31 cellular contexts compared by ENCODE assay signal in the genomic region with DNA sequence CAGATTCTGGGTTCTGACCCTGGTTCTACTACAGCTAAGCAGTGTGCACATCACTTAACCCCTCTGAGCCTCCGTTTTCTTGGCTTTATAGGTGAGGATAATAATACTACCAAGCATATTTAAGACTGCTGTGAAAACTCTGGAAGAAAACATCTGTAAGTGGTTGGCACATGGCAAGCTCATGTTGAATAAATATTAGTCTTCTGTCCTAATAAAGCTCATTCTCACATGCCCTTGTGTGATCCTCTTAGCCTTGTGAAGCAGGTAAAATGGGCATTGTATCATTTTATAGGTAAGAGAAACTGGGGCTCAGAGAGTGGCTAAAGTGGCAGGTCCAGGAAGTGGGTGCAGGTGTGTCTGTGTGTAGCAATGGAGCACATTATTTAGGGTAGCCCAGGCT. TPM values are rescaled to one million over a fixed set of nuclear protein-coding genes. Genes with fewer than 3 reads are reported as not detected.
"Had no signal": no experiment of that assay in that cellular context is flagged by ENCODE, and none has a peak within 500 bp of the region (broad histone marks: within the 10 kb centered on the region; RNA-seq: fewer than 3 reads in every experiment).

No MANE protein-coding gene starts in this region.

- H3K27ac Mint-ChIP-seq: naive B cell; naive thymus-derived CD8-positive, alpha-beta T cell; natural killer cell treated with Interleukin-12 subunit alpha and Interleukin-12 subunit beta and Interleukin-15 and Interleukin-18, amount 100 ng/mL, for 72 hours; neural progenitor cell; progenitor cell of endocrine pancreas; stimulated activated memory B cell treated with anti-CD40 and anti-IgM and Interleukin-4, amounts not matched to agents 10 μg/mL and 1 μg/mL and 100 μg/mL, for 72 hours; type B pancreatic cell had no signal

- H3K4me1 Mint-ChIP-seq: naive B cell; stimulated activated memory B cell treated with anti-CD40 and anti-IgM and Interleukin-4, amounts not matched to agents 10 μg/mL and 1 μg/mL and 100 μg/mL, for 72 hours had no signal

- H3K4me3 ChIP-seq: neural progenitor cell, psoas muscle, right lobe of liver, skin epidermis, smooth muscle cell, spleen, suprapubic skin, testis, tibial artery, transverse colon, upper lobe of right lung, uterus had no signal

- H3K79me2 ChIP-seq: parathyroid adenoma had no signal

- H3K4me2 ChIP-seq: neural progenitor cell had no signal

- H3K4me1 ChIP-seq: suprapubic skin, uterus had no signal

- H3K27me3 ChIP-seq: neural progenitor cell, right lobe of liver, testis, uterus had no signal

- DNase-seq: naive B cell; naive thymus-derived CD8-positive, alpha-beta T cell; occipital lobe; psoas muscle; right cardiac atrium; right lobe of liver; stimulated activated CD4-positive, alpha-beta T cell treated with anti-CD3 and anti-CD28 coated beads, Interleukin-12 subunit alpha, Interleukin-12 subunit beta, amount 100 ng/mL, for 4 hours; stimulated activated CD4-positive, alpha-beta T cell treated with anti-CD3 and anti-CD28 coated beads, Interleukin-1b, Interleukin-23, amount 100 ng/mL, for 48 hours; stimulated activated CD4-positive, alpha-beta T cell treated with anti-CD3 and anti-CD28 coated beads, Interleukin-4, amount 100 ng/mL, for 1 hour; stimulated activated CD4-positive, alpha-beta T cell treated with anti-CD3 and anti-CD28 coated beads, Interleukin-4, amount 100 ng/mL, for 4 hours; stimulated activated CD8-positive, alpha-beta memory T cell treated with anti-CD3 and anti-CD28 coated beads, Interleukin-4, amount 100 ng/mL, for 48 hours; stimulated activated naive CD4-positive, alpha-beta T cell; stimulated activated naive CD8-positive, alpha-beta T cell treated with anti-CD3 and anti-CD28 coated beads, Interleukin-15, amount 100 ng/mL, for 72 hours; stimulated activated naive CD8-positive, alpha-beta T cell treated with anti-CD3 and anti-CD28 coated beads, Interleukin-15, Interleukin-2, amounts not matched to agents 100 U/mL and 50 U/mL, for 24 hours; substantia nigra; testis; tibial artery; transverse colon; upper lobe of right lung; uterus had no signal

- H3K9ac ChIP-seq: neural progenitor cell, parathyroid adenoma had no signal

- H3K4me3 Mint-ChIP-seq: naive thymus-derived CD8-positive, alpha-beta T cell; natural killer cell treated with Interleukin-12 subunit alpha and Interleukin-12 subunit beta and Interleukin-15 and Interleukin-18, amount 100 ng/mL, for 72 hours; neural progenitor cell; stimulated activated memory B cell treated with anti-CD40 and anti-IgM and Interleukin-4, amounts not matched to agents 10 μg/mL and 1 μg/mL and 100 μg/mL, for 72 hours; stimulated activated naive CD8-positive, alpha-beta T cell treated with anti-CD3 and anti-CD28 coated beads, Interleukin-15, amount 100 ng/mL, for 72 hours; type B pancreatic cell had no signal

- H3K27ac ChIP-seq: neural progenitor cell, parathyroid adenoma, psoas muscle, right lobe of liver, skin epidermis, spleen, suprapubic skin, testis, tibial artery, transverse colon, upper lobe of right lung, uterus had no signal

- H3K36me3 ChIP-seq: neural progenitor cell, right lobe of liver, spleen, suprapubic skin, tibial artery, transverse colon, upper lobe of right lung, uterus had no signal

- H3K9me3 ChIP-seq: psoas muscle, right lobe of liver, spleen, suprapubic skin, testis, tibial artery, transverse colon, upper lobe of right lung, uterus had no signal

- H2AFZ ChIP-seq: neural progenitor cell, parathyroid adenoma had no signal

- H3K36me3 Mint-ChIP-seq: naive B cell; natural killer cell treated with Interleukin-12 subunit alpha and Interleukin-12 subunit beta and Interleukin-15 and Interleukin-18, amount 100 ng/mL, for 72 hours; stimulated activated memory B cell treated with anti-CD40 and anti-IgM and Interleukin-4, amounts not matched to agents 10 μg/mL and 1 μg/mL and 100 μg/mL, for 72 hours; type B pancreatic cell had no signal

- ATAC-seq: naive thymus-derived CD8-positive, alpha-beta T cell; natural killer cell treated with Interleukin-12 subunit alpha and Interleukin-12 subunit beta and Interleukin-15 and Interleukin-18, amount 100 ng/mL, for 72 hours; psoas muscle; right cardiac atrium; right lobe of liver; stimulated activated memory B cell treated with anti-CD40 and anti-IgM and Interleukin-4, amounts not matched to agents 10 μg/mL and 1 μg/mL and 100 μg/mL, for 72 hours; stimulated activated naive CD8-positive, alpha-beta T cell treated with anti-CD3 and anti-CD28 coated beads, Interleukin-15, amount 100 ng/mL, for 72 hours; stimulated activated naive CD8-positive, alpha-beta T cell treated with anti-CD3 and anti-CD28 coated beads, Interleukin-15, Interleukin-2, amounts not matched to agents 100 U/mL and 50 U/mL, for 24 hours; upper lobe of right lung had no signal

- H3K9me3 Mint-ChIP-seq: naive thymus-derived CD8-positive, alpha-beta T cell; natural killer cell treated with Interleukin-12 subunit alpha and Interleukin-12 subunit beta and Interleukin-15 and Interleukin-18, amount 100 ng/mL, for 72 hours; neural progenitor cell; stimulated activated memory B cell treated with anti-CD40 and anti-IgM and Interleukin-4, amounts not matched to agents 10 μg/mL and 1 μg/mL and 100 μg/mL, for 72 hours; stimulated activated naive CD8-positive, alpha-beta T cell treated with anti-CD3 and anti-CD28 coated beads, Interleukin-15, amount 100 ng/mL, for 72 hours; type B pancreatic cell had no signal

- H3K27me3 Mint-ChIP-seq: progenitor cell of endocrine pancreas had no signal

RNA-seq across cellular contexts. Expression of gene PKNOX2, which starts 8.5 kb away (rescaled TPM):
- total RNA-seq: naive thymus-derived CD8-positive, alpha-beta T cell; natural killer cell treated with Interleukin-12 subunit alpha and Interleukin-12 subunit beta and Interleukin-15 and Interleukin-18, amount 100 ng/mL, for 72 hours; renal cortical epithelial cell had no signal
- polyA plus RNA-seq: naive thymus-derived CD8-positive, alpha-beta T cell had no signal
